Comparison of ENCODE assay signal across 8 cellular contexts in the genomic region with DNA sequence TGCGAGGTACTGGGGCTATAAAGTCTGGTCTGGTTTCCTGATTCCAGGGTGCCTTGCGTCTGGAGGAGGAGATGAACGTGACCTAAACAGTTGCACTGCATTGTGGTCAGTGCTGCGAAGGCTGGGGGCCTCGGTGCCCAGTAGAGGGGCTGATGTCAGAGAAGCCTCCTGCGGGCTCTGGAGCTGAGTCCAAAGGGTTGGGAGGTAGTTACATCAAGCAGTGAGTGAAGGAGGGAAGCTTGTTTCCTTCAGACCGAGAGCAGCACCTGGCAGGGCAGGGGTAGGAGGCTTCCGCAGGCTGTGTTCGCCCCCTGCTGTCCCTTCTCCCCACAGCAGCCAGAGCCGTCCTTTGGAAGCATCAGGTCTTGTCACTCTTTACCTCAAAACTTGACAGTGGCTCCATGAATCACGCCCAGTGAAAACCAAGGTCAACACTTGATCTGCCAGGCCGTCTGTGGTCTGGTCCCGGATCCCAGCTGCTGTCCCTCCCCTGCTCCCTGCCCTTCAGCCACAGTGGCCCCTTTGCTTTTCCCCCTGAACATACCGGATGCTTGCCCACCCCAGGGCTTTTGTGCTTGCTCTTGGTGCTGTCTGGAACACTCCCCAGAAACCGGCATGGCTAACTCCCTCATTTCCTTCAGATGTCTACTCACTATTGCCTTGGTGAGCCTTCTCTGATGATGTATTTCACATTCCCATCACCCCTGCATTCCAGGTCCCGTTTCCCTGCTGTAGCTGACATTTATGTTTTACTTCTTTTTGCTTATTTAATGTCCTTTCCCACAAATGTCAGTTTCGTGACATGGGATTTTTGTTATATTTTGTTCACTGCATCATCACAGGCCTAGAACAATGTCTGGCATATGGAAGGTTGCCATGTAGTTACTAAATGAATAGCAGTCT. TPM values are rescaled to one million over a fixed set of nuclear protein-coding genes. Genes with fewer than 3 reads are reported as not detected.
A peak's percentile ranks its signal among the peaks of the same experiment; 100 is the strongest.
DNase-seq lines count a peak whose midpoint lies in the region; ATAC-seq and TF ChIP-seq lines count a peak whose summit lies in the region.

No MANE protein-coding gene starts in this region.

- POLR2A ChIA-PET in BJ (lab: Charles Lee), result no interaction called here
- POLR2A ChIA-PET in HEK293T (lab: Yijun Ruan, JAX), result interaction anchor here (0.9 kb wide), 1 partner anchor 211 kb away, joined by 3 read pairs; no protein-coding TSS in a partner anchor

- WGBS in heart right ventricle, 2 donors, result 54 to 57% methylated on average over 17 of the region's 17 CpGs

- H3K36me3 ChIP-seq in BJ (ENCODE audit: control insufficient read depth, insufficient read depth, low read length) (peaks cover 5% of the 10 kb centered on the region), heart right ventricle (peaks cover 0 to 72% (median 22%) of the 10 kb centered on the region in 9 donors)

- DNase-seq in BJ (ENCODE audit: low read depth) (no peak), HEK293T (ENCODE audit: extremely low spot score) (peak; percentile 68), RKO (ENCODE audit: low spot score) (peak; percentile 47), heart right ventricle (no peak), sciatic nerve (ENCODE audit: low spot score) (peak; percentile 59)

- no peak overlapping the region for H3K4me3 ChIP-seq in BJ (ENCODE audit: low read depth, low read length)
- no peak overlapping the region for H3K4me3 ChIP-seq in heart right ventricle

- H3K9me3 Mint-ChIP-seq in activated naive CD4-positive, alpha-beta T cell treated with anti-CD3 and anti-CD28 coated beads, Interleukin-2, amount 50 U/mL, for 24 hours, result no peaks in the 10 kb centered on the region

- TF ChIP-seq CTCF in BJ (IDR thresholded peaks at IDR 0.05; ENCODE audit: insufficient read depth, low read depth, low read length) (peak; percentile 63), heart right ventricle (IDR thresholded peaks at IDR 0.05) (peak in 8 of 9 donors; percentile 21 to 63 (median 52))

- H3K27ac ChIP-seq in heart right ventricle, result peak overlapping the region in 6 of 10 donors; percentile 7 to 57 (median 38)

- intact Hi-C loops in heart right ventricle (cut with DNase I) (loop anchor here in 6 of 10 donors (5.0 to 10.0 kb wide), 4 partner anchors 208 to 331 kb away; no protein-coding TSS in a partner anchor), sciatic nerve (cut with DNase I) (no loop called here)

- ATAC-seq in heart right ventricle (peak in 7 of 8 donors; percentile 12 to 57 (median 36)), sciatic nerve (peak; percentile 51), GM19023 (IDR thresholded peaks at IDR 0.05; ENCODE audit: unreplicated experiment) (no peak), GM19351 (IDR thresholded peaks at IDR 0.05; ENCODE audit: unreplicated experiment) (no peak)

- peaks cover 6% of the 10 kb centered on the region for H3K36me3 Mint-ChIP-seq in activated naive CD4-positive, alpha-beta T cell treated with anti-CD3 and anti-CD28 coated beads, Interleukin-2, amount 50 U/mL, for 24 hours

- H3K27ac Mint-ChIP-seq in activated naive CD4-positive, alpha-beta T cell treated with anti-CD3 and anti-CD28 coated beads, Interleukin-2, amount 50 U/mL, for 24 hours, result peak overlapping the region; percentile 76

- no peaks in the 10 kb centered on the region for H3K27me3 Mint-ChIP-seq in activated naive CD4-positive, alpha-beta T cell treated with anti-CD3 and anti-CD28 coated beads, Interleukin-2, amount 50 U/mL, for 24 hours

- CTCF ChIA-PET in BJ (lab: Yijun Ruan, JAX), result interaction anchor here (0.9 to 5.0 kb wide), 10 partner anchors 11 to 333 kb away, joined by 3 to 52 read pairs (median 4); a partner anchor contains a TSS
- CTCF ChIA-PET in HEK293T (lab: Yijun Ruan, JAX), result interaction anchor here (0.6 to 1.9 kb wide), 9 partner anchors 8 to 933 kb away, joined by 3 to 20 read pairs (median 3); a partner anchor contains a TSS

- no peaks in the 10 kb centered on the region for H3K9me3 ChIP-seq in heart right ventricle

- H3K27me3 ChIP-seq in BJ (ENCODE audit: control insufficient read depth, insufficient read depth, low read length), result no peaks in the 10 kb centered on the region
- H3K27me3 ChIP-seq in heart right ventricle, result no peaks in the 10 kb centered on the region

- H3K4me3 Mint-ChIP-seq in activated naive CD4-positive, alpha-beta T cell treated with anti-CD3 and anti-CD28 coated beads, Interleukin-2, amount 50 U/mL, for 24 hours, result no peak overlapping the region

- H3K4me1 Mint-ChIP-seq in activated naive CD4-positive, alpha-beta T cell treated with anti-CD3 and anti-CD28 coated beads, Interleukin-2, amount 50 U/mL, for 24 hours, result peaks cover 50% of the 10 kb centered on the region

- peaks cover 13 to 89% (median 60%) of the 10 kb centered on the region in 9 donors for H3K4me1 ChIP-seq in heart right ventricle

TF ChIP-seq in HEK293T, 16 proteins besides CTCF, POLR2A, EP300 and RAD21:
- no peak for TF ChIP-seq FOXK2 (IDR thresholded peaks at IDR 0.05)
- no peak for TF ChIP-seq SP1 (IDR thresholded peaks at IDR 0.05)
- no peak for TF ChIP-seq FOXA1 (IDR thresholded peaks at IDR 0.05)
- no peak for TF ChIP-seq NFRKB (IDR thresholded peaks at IDR 0.05)
- no peak for TF ChIP-seq SUZ12 (IDR thresholded peaks at IDR 0.05)
- no peak for TF ChIP-seq ELF4 (IDR thresholded peaks at IDR 0.05)
- TF ChIP-seq HDGF (IDR thresholded peaks at IDR 0.05; ENCODE audit: borderline replicate concordance), result no peak
- TF ChIP-seq ARNT (IDR thresholded peaks at IDR 0.05), result no peak
- TF ChIP-seq, protein P1, sequence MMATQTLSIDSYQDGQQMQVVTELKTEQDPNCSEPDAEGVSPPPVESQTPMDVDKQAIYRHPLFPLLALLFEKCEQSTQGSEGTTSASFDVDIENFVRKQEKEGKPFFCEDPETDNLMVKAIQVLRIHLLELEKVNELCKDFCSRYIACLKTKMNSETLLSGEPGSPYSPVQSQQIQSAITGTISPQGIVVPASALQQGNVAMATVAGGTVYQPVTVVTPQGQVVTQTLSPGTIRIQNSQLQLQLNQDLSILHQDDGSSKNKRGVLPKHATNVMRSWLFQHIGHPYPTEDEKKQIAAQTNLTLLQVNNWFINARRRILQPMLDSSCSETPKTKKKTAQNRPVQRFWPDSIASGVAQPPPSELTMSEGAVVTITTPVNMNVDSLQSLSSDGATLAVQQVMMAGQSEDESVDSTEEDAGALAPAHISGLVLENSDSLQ (IDR thresholded peaks at IDR 0.05), result no peak
- TF ChIP-seq ZNF384 (IDR thresholded peaks at IDR 0.05), result no peak
- TF ChIP-seq CTBP1 (IDR thresholded peaks at IDR 0.05; ENCODE audit: borderline replicate concordance), result no peak
- TF ChIP-seq BHLHE40 (IDR thresholded peaks at IDR 0.05; ENCODE audit: borderline replicate concordance), result no peak
- TF ChIP-seq L3MBTL2 (conservative IDR thresholded peaks at IDR 0.05), result no peak
- TF ChIP-seq LEF1 (IDR thresholded peaks at IDR 0.05; ENCODE audit: borderline replicate concordance), result no peak
TF ChIP-seq in HEK293T: peak in this region for 0.

RNA-seq across cellular contexts. Expression of a gene that starts 7.0 kb away (rescaled TPM):
- 310 and 320 TPM in 2 replicates for polyA plus RNA-seq in BJ (2011; rRNA removed)
- polyA minus RNA-seq in BJ (2011; rRNA and poly(A)+ RNA removed), result 119 and 193 TPM in 2 replicates
- 100 to 1,000 TPM; 132 to 187 (median 148) TPM for total RNA-seq in heart right ventricle
- 100 to 1,000 TPM; 253 to 408 TPM for polyA plus RNA-seq in heart right ventricle
- total RNA-seq in sciatic nerve, result 247 TPM

RNA-seq across cellular contexts. Expression of a gene that starts 35.3 kb away (rescaled TPM):
- polyA plus RNA-seq in BJ (2011; rRNA removed), result 28.7 and 33.7 TPM in 2 replicates
- 19.6 and 20.9 TPM in 2 replicates for polyA minus RNA-seq in BJ (2011; rRNA and poly(A)+ RNA removed)
- total RNA-seq in heart right ventricle, result 100 to 1,000 TPM in 2 of 10 donors, 10 to 100 TPM in 8; 61.7 to 137 (median 74.6) TPM
- polyA plus RNA-seq in heart right ventricle, result 100 to 1,000 TPM in 1 of 2 donors, 10 to 100 TPM in 1; 61.5 to 133 TPM
- total RNA-seq in sciatic nerve, result 72.1 TPM

Comparison
In these comparisons a context has a peak if more than half of its experiments do, and no peak if none do; other contexts are left out.
1. DNase-seq: peak in HEK293T (single experiment), RKO (single experiment) and sciatic nerve (single experiment); none in BJ (single experiment) and heart right ventricle (0 of 2).
2. ATAC-seq: peak in heart right ventricle (7 of 8) and sciatic nerve (single experiment); none in GM19023 (single experiment) and GM19351 (single experiment).